Comparison of ENCODE assay signal across 9 cellular contexts in the genomic region with DNA sequence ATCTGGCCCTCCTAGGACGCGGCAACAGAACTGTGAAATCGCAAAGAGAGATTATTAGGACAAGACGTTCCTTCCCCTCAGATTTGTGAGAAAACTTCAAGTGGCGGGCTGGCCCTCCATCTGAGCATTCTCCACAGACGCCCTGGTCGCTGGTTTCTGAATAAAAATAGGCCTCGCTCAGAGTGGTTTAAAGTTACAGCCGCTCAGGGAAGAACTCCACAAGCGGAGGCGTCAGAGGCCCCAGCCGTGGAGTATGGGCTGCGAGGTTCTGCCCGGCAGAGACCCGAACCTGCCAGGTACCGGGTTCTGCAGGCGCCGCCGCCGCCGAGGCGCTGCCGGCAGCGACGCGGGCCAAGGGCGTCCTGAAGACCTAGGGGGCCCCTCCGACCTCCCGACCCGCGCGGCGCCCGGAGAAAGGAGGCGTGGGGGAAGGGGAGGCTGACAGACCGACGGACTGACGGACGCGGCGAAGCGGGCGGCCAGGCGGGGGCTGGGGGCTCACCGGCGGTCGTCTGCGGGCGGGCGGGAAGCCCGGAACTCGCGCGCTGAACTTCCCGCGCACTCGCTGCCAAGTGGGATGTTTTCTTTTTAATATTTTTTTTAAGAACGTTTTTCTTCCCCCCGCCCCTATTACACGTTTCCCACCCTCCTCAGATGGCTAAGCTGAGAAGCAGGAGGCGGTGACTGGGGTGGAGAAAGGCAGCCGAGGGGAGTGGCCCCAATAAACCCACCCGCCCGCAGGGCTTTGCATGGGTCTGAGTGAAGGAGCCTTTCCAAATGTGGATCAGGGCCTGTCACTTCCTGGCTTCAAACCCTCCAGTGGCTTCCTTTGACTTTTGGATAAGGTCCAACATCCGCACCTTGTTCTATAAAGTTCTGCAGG. TPM values are rescaled to one million over a fixed set of nuclear protein-coding genes. Genes with fewer than 3 reads are reported as not detected.
DNase-seq lines count a peak whose midpoint lies in the region; ATAC-seq and TF ChIP-seq lines count a peak whose summit lies in the region.
"Had no signal": no experiment of that assay in that cellular context is flagged by ENCODE, and none has a peak within 500 bp of the region (broad histone marks: within the 10 kb centered on the region; RNA-seq: fewer than 3 reads in every experiment).

Gene PABPC4L, minus strand, starts transcription at position 574 of the 883 bp plus-strand sequence. CDS start 770 bp downstream, outside the sequence.

- no peaks in the 10 kb centered on the region for H3K4me1 Mint-ChIP-seq in activated CD4-positive, alpha-beta T cell treated with anti-CD3 and anti-CD28 coated beads, Interleukin-2, amount 10 ng/mL, durations not matched to agents 24 days and 14 days

- peak within 1 kb of the TSS in 2 of 4 donors; percentile 40 to 46 for H3K27ac ChIP-seq in body of pancreas
- peak within 1 kb of the TSS; percentile 60 to 85 for H3K27ac ChIP-seq in thoracic aorta
- H3K27ac ChIP-seq: neutrophil had no signal

- intact Hi-C loops in body of pancreas (cut with DNase I), result no loop called here
- intact Hi-C loops in activated CD4-positive, alpha-beta T cell treated with anti-CD3 and anti-CD28 coated beads, Interleukin-2, amount 10 ng/mL, durations not matched to agents 24 days and 14 days (cut with micrococcal nuclease), result no loop called here

- TF ChIP-seq EP300 in Ishikawa (IDR thresholded peaks at IDR 0.05; ENCODE audit: borderline replicate concordance), result no peak

- H3K9me3 ChIP-seq in body of pancreas (no peaks in the 10 kb centered on the region), thoracic aorta (no peaks in the 10 kb centered on the region)
- H3K9me3 ChIP-seq: neutrophil had no signal

- H3K4me1 ChIP-seq in body of pancreas (peaks cover 17% of the 10 kb centered on the region), thoracic aorta (ENCODE audit: control insufficient read depth in 1 of 2, low read depth in 2 of 2) (peaks cover 4 to 15% of the 10 kb centered on the region in 2 donors)

- no peaks in the 10 kb centered on the region for H3K9me3 Mint-ChIP-seq in activated CD4-positive, alpha-beta T cell treated with anti-CD3 and anti-CD28 coated beads, Interleukin-2, amount 10 ng/mL, durations not matched to agents 24 days and 14 days

- 3 to 13% methylated on average over 17 to 65 of the region's 65 CpGs for WGBS in body of pancreas, 2 donors

- no peak for TF ChIP-seq CTCF in body of pancreas (IDR thresholded peaks at IDR 0.05)
- TF ChIP-seq CTCF in thoracic aorta (IDR thresholded peaks at IDR 0.05), result no peak

- peak; percentile 16 to 49 (median 20) for DNase-seq in body of pancreas
- peak; percentile 83 for DNase-seq in iPS-NIHi7 (ENCODE audit: extremely low spot score)
- no peak for DNase-seq in thoracic aorta (ENCODE audit: low spot score)
- no peak for DNase-seq in effector CD8-positive, alpha-beta T cell (lab: John Stamatoyannopoulos, UW)
- no peak for DNase-seq in activated CD4-positive, alpha-beta T cell treated with anti-CD3 and anti-CD28 coated beads, Interleukin-2, amount 10 ng/mL, durations not matched to agents 24 days and 14 days

- H3K27me3 Mint-ChIP-seq in activated CD4-positive, alpha-beta T cell treated with anti-CD3 and anti-CD28 coated beads, Interleukin-2, amount 10 ng/mL, durations not matched to agents 24 days and 14 days, result no peaks in the 10 kb centered on the region

- no peak within 1 kb of the TSS for H3K4me3 Mint-ChIP-seq in activated CD4-positive, alpha-beta T cell treated with anti-CD3 and anti-CD28 coated beads, Interleukin-2, amount 10 ng/mL, durations not matched to agents 24 days and 14 days

- no peak within 1 kb of the TSS for H3K27ac Mint-ChIP-seq in activated CD4-positive, alpha-beta T cell treated with anti-CD3 and anti-CD28 coated beads, Interleukin-2, amount 10 ng/mL, durations not matched to agents 24 days and 14 days

- H3K36me3 Mint-ChIP-seq in activated CD4-positive, alpha-beta T cell treated with anti-CD3 and anti-CD28 coated beads, Interleukin-2, amount 10 ng/mL, durations not matched to agents 24 days and 14 days (ENCODE audit: low read depth), result no peaks in the 10 kb centered on the region

- no peak for TF ChIP-seq RAD21 in Ishikawa (IDR thresholded peaks at IDR 0.05; ENCODE audit: low read depth)

- no peak for TF ChIP-seq POLR2A in body of pancreas (IDR thresholded peaks at IDR 0.05)

- ATAC-seq in body of pancreas (peak; percentile 68), thoracic aorta (ENCODE audit: insufficient number of reproducible peaks, low FRiP score, low read depth) (peak; percentile 47), HG03521 (IDR thresholded peaks at IDR 0.05; ENCODE audit: unreplicated experiment) (no peak), HG02884 (IDR thresholded peaks at IDR 0.05; ENCODE audit: unreplicated experiment) (no peak)

- H3K27me3 ChIP-seq in body of pancreas (peaks cover 0 to 6% of the 10 kb centered on the region in 2 donors), thoracic aorta (replicated peaks; ENCODE audit: insufficient read depth) (no peaks in the 10 kb centered on the region)

- H3K4me3 ChIP-seq in body of pancreas (peak within 1 kb of the TSS in 1 of 2 donors; percentile 45), thoracic aorta (peak within 1 kb of the TSS; percentile 90)

- H3K36me3 ChIP-seq in body of pancreas (replicated peaks in 1 of 2; ENCODE audit: insufficient read depth in 1 of 2, low read depth in 2 of 2) (no peaks in the 10 kb centered on the region), thoracic aorta (no peaks in the 10 kb centered on the region)
- H3K36me3 ChIP-seq: neutrophil had no signal

TF ChIP-seq in Ishikawa, 13 proteins besides CTCF, POLR2A, EP300 and RAD21:
- no peak for TF ChIP-seq YY1 (IDR thresholded peaks at IDR 0.05; ENCODE audit: low read depth)
- peak; percentile 58; the same call in 1 of the 2 replicates for TF ChIP-seq FOXM1 (IDR thresholded peaks at IDR 0.05; ENCODE audit: borderline replicate concordance, low read depth)
- TF ChIP-seq ZBTB7A (IDR thresholded peaks at IDR 0.05; ENCODE audit: low read depth), result peak; percentile 68; the same call in 1 of the 2 replicates
- no peak for TF ChIP-seq CEBPB (IDR thresholded peaks at IDR 0.05)
- TF ChIP-seq NFIC (IDR thresholded peaks at IDR 0.05), result peak; percentile 56
- no peak for TF ChIP-seq CREB1 (IDR thresholded peaks at IDR 0.05; ENCODE audit: low read depth)
- 0 out of 2 replicates have a peak, but pooled peaks have one; percentile 36 for TF ChIP-seq MAX (IDR thresholded peaks at IDR 0.05)
- no peak for TF ChIP-seq REST (IDR thresholded peaks at IDR 0.05; ENCODE audit: low read depth)
- no peak for TF ChIP-seq TEAD4 (IDR thresholded peaks at IDR 0.05)
- TF ChIP-seq EGR1 (IDR thresholded peaks at IDR 0.05), result no peak
- peak; percentile 22; the same call in 1 of the 2 replicates for TF ChIP-seq TCF12 (IDR thresholded peaks at IDR 0.05; ENCODE audit: low read depth)
- TF ChIP-seq, protein P1, sequence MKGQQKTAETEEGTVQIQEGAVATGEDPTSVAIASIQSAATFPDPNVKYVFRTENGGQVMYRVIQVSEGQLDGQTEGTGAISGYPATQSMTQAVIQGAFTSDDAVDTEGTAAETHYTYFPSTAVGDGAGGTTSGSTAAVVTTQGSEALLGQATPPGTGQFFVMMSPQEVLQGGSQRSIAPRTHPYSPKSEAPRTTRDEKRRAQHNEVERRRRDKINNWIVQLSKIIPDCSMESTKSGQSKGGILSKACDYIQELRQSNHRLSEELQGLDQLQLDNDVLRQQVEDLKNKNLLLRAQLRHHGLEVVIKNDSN (IDR thresholded peaks at IDR 0.05), result no peak
- TF ChIP-seq TAF1 (IDR thresholded peaks at IDR 0.05; ENCODE audit: low read depth), result no peak; the same call in 1 of the 2 replicates

RNA-seq across cellular contexts. Expression of gene PABPC4L, which starts in this region (rescaled TPM):
- under 1 TPM; 0.26 to 0.33 TPM for total RNA-seq in body of pancreas
- total RNA-seq in thoracic aorta, result 1 to 10 TPM; 2.2 to 3.5 TPM
- not detected in 2 replicates for total RNA-seq in activated CD4-positive, alpha-beta T cell treated with anti-CD3 and anti-CD28 coated beads, Interleukin-2, amount 10 ng/mL, durations not matched to agents 24 days and 14 days

Comparison
In these comparisons a context has a peak if more than half of its experiments do, and no peak if none do; other contexts are left out.
1. Peak in DNase-seq and ATAC-seq in body of pancreas; RNA of the gene not detected or under 1 TPM.